8 cellular contexts compared by ENCODE assay signal in genomic region chr12:123089631-123090353, GRCh38.
DNase-seq lines count a peak whose midpoint lies in the region; ATAC-seq lines count a peak whose summit lies in the region.
"Had no signal": no experiment of that assay in that cellular context is flagged by ENCODE, and none has a peak within 500 bp of the region (broad histone marks: within the 10 kb centered on the region; RNA-seq: fewer than 3 reads in every experiment).

No MANE protein-coding gene starts in this region.

- H3K4me1 Mint-ChIP-seq in activated CD4-positive, alpha-beta T cell treated with anti-CD3 and anti-CD28 coated beads, Interleukin-2, amount 10 ng/mL, durations not matched to agents 24 days and 14 days, result peaks cover 8% of the 10 kb centered on the region

- intact Hi-C loops in sciatic nerve (cut with DNase I), result no loop called here
- intact Hi-C loops in activated CD4-positive, alpha-beta T cell treated with anti-CD3 and anti-CD28 coated beads, Interleukin-2, amount 10 ng/mL, durations not matched to agents 24 days and 14 days (cut with micrococcal nuclease), result no loop called here

- peak; percentile 25 for DNase-seq in GOT3 (lab: John Stamatoyannopoulos, UW)
- peak; percentile 70 for DNase-seq in OCI-M1 (lab: John Stamatoyannopoulos, UW)
- DNase-seq in dermis blood vessel endothelial cell, result peak; percentile 87
- DNase-seq in sciatic nerve (ENCODE audit: low spot score), result no peak
- no peak for DNase-seq in activated CD4-positive, alpha-beta T cell treated with anti-CD3 and anti-CD28 coated beads, Interleukin-2, amount 10 ng/mL, durations not matched to agents 24 days and 14 days
- DNase-seq in SK-N-DZ (ENCODE audit: low spot score), result no peak
- DNase-seq: NCI-H1694 had no signal

- H3K27me3 Mint-ChIP-seq in activated CD4-positive, alpha-beta T cell treated with anti-CD3 and anti-CD28 coated beads, Interleukin-2, amount 10 ng/mL, durations not matched to agents 24 days and 14 days, result no peaks in the 10 kb centered on the region

- ATAC-seq in sciatic nerve (peak; percentile 63), HG02970 (IDR thresholded peaks at IDR 0.05; ENCODE audit: low FRiP score, unreplicated experiment) (no peak)

- no peaks in the 10 kb centered on the region for H3K9me3 Mint-ChIP-seq in activated CD4-positive, alpha-beta T cell treated with anti-CD3 and anti-CD28 coated beads, Interleukin-2, amount 10 ng/mL, durations not matched to agents 24 days and 14 days

- no peaks in the 10 kb centered on the region for H3K36me3 Mint-ChIP-seq in activated CD4-positive, alpha-beta T cell treated with anti-CD3 and anti-CD28 coated beads, Interleukin-2, amount 10 ng/mL, durations not matched to agents 24 days and 14 days (ENCODE audit: low read depth)

- no peak overlapping the region for H3K4me3 Mint-ChIP-seq in activated CD4-positive, alpha-beta T cell treated with anti-CD3 and anti-CD28 coated beads, Interleukin-2, amount 10 ng/mL, durations not matched to agents 24 days and 14 days

- no peak overlapping the region for H3K27ac Mint-ChIP-seq in activated CD4-positive, alpha-beta T cell treated with anti-CD3 and anti-CD28 coated beads, Interleukin-2, amount 10 ng/mL, durations not matched to agents 24 days and 14 days

Comparison
In these comparisons a context has a peak if more than half of its experiments do, and no peak if none do; other contexts are left out.
1. DNase-seq: peak in GOT3 (single experiment), OCI-M1 (single experiment) and dermis blood vessel endothelial cell (single experiment); none in sciatic nerve (single experiment), activated CD4-positive, alpha-beta T cell treated with anti-CD3 and anti-CD28 coated beads, Interleukin-2, amount 10 ng/mL, durations not matched to agents 24 days and 14 days (single experiment) and SK-N-DZ (single experiment).